ENCODE assay signal across 16 cellular contexts in the genomic region with DNA sequence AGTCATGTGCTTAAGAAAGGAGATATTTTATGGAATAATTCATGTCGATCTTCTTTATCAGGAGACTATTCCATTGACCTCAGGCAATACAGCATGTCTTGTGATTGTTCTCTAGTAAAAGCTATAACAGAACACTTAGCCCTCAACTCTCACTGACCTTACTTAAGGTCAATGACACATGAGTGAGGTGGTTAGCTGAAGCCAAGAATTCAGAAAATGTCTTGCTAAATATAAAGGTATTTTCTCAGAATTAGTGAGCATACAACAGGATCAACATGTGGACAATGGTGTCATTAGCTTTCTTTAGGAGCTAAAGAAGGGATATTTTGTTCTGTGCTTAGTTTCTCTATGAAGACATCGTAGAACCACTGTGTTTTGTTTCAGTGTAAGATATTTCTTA.
A peak's percentile ranks its signal among the peaks of the same experiment; 100 is the strongest.
DNase-seq lines count a peak whose midpoint lies in the region; ATAC-seq and TF ChIP-seq lines count a peak whose summit lies in the region.
"Had no signal": no experiment of that assay in that cellular context is flagged by ENCODE, and none has a peak within 500 bp of the region (broad histone marks: within the 10 kb centered on the region; RNA-seq: fewer than 3 reads in every experiment).

No MANE protein-coding gene starts in this region.

- WGBS in right lobe of liver (ENCODE audit: insufficient coverage, low coverage, low lambda C conversion rate, missing lambda C conversion rate): 52% methylated on average over 2 of the region's 2 CpGs

- no peak for TF ChIP-seq CTCF in right lobe of liver (IDR thresholded peaks at IDR 0.05)

- intact Hi-C loops in right lobe of liver (cut with DNase I): no loop called here

- H3K36me3 ChIP-seq in right lobe of liver: no peaks in the 10 kb centered on the region
- H3K36me3 ChIP-seq: BLaER1 treated with 17β-estradiol and CSF1 and Interleukin-3, amounts not matched to agents 10 nM and 100 nM had no signal

- no peak for TF ChIP-seq POLR2A in right lobe of liver (IDR thresholded peaks at IDR 0.05)

- H3K9me3 ChIP-seq in right lobe of liver: no peaks in the 10 kb centered on the region
- H3K9me3 ChIP-seq: BLaER1 treated with 17β-estradiol and CSF1 and Interleukin-3, amounts not matched to agents 10 nM and 100 nM had no signal

- ATAC-seq in right lobe of liver: no peak
- ATAC-seq: CD8-positive, alpha-beta T cell had no signal

- no peaks in the 10 kb centered on the region for H3K27me3 ChIP-seq in right lobe of liver
- H3K27me3 ChIP-seq: BLaER1 treated with 17β-estradiol and CSF1 and Interleukin-3, amounts not matched to agents 10 nM and 100 nM had no signal

- H3K4me1 ChIP-seq in right lobe of liver: no peaks in the 10 kb centered on the region
- H3K4me1 ChIP-seq: BLaER1 treated with 17β-estradiol and CSF1 and Interleukin-3, amounts not matched to agents 10 nM and 100 nM had no signal

- H3K4me3 ChIP-seq in right lobe of liver: no peak overlapping the region
- H3K4me3 ChIP-seq: BLaER1 treated with 17β-estradiol and CSF1 and Interleukin-3, amounts not matched to agents 10 nM and 100 nM; GM23248 had no signal

- H3K27ac ChIP-seq in right lobe of liver: no peak overlapping the region
- H3K27ac ChIP-seq: BLaER1 treated with 17β-estradiol and CSF1 and Interleukin-3, amounts not matched to agents 10 nM and 100 nM; GM23248 had no signal

- peak; percentile 58 for DNase-seq in LHCN-M2 (ENCODE audit: low read depth)
- DNase-seq in astrocyte of the hippocampus (ENCODE audit: low read depth, low spot score): peak; percentile 36
- DNase-seq in foreskin melanocyte: peak; percentile 46
- peak; percentile 72 for DNase-seq in renal cortical epithelial cell (ENCODE audit: low read depth)
- DNase-seq in DMS53 (lab: John Stamatoyannopoulos, UW): no peak
- DNase-seq in right lobe of liver: no peak
- DNase-seq in retina: no peak
- DNase-seq in NCI-H1694 treated with DMSO at 0.1 percent for 48 hours (lab: John Stamatoyannopoulos, UW): no peak
- DNase-seq: 8988T; Calu3; CD8-positive, alpha-beta T cell; DND-41; EL; GM23248; HCEC 1CT had no signal

Comparison
In these comparisons a context has a peak if more than half of its experiments do, and no peak if none do; other contexts are left out.
1. DNase-seq: peak in LHCN-M2 (single experiment), astrocyte of the hippocampus (single experiment), foreskin melanocyte (single experiment) and renal cortical epithelial cell (single experiment); none in DMS53 (single experiment), right lobe of liver (0 of 3), retina (single experiment) and NCI-H1694 treated with DMSO at 0.1 percent for 48 hours (single experiment).